29 cellular contexts compared by ENCODE assay signal in the genomic region with DNA sequence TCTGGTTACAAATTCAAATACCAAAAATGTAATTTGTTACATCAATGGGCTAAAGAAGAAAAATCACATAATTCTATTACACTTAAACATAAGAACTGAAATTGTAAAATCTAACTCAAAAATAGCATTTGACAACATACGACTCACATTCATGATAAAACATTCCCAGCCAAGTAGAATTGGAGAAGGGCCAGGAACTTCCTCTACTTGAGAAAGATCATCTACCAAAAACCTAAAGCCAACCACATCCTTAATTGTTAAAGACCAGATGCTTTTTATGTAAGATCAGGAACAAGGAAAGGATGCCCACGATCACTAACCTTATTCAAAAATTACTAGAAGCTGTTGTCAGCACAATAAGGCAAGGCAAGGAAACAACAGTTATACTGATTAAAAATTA.
DNase-seq lines count a peak whose midpoint lies in the region; ATAC-seq, FAIRE-seq and TF ChIP-seq lines count a peak whose summit lies in the region.
"Had no signal": no experiment of that assay in that cellular context is flagged by ENCODE, and none has a peak within 500 bp of the region (broad histone marks: within the 10 kb centered on the region; RNA-seq: fewer than 3 reads in every experiment).

No MANE protein-coding gene starts in this region.

- H3K4me3 ChIP-seq in astrocyte of the spinal cord (ENCODE audit: low read depth, low read length), result no peak overlapping the region
- H3K4me3 ChIP-seq: ascending aorta, esophagus muscularis mucosa, gastrocnemius medialis, GM23248, hepatocyte had no signal

- TF ChIP-seq CTCF in astrocyte of the spinal cord (IDR thresholded peaks at IDR 0.05; ENCODE audit: low read depth, low read length), result no peak

- TF ChIP-seq POLR2A in H54 (IDR thresholded peaks at IDR 0.05; ENCODE audit: low read depth, low read length), result no peak
- TF ChIP-seq POLR2A in GM12891 (IDR thresholded peaks at IDR 0.05; ENCODE audit: low read depth, low read length), result no peak

- DNase-seq in H54 (ENCODE audit: insufficient read length, low spot score) (no peak), M059J (ENCODE audit: low read depth) (peak; percentile 25), astrocyte of the spinal cord (ENCODE audit: low read depth, low spot score) (peak; percentile 41), myocyte (ENCODE audit: low read depth) (peak; percentile 31), GM12891 (ENCODE audit: insufficient read length, low spot score) (no peak), iPS-NIHi11 (ENCODE audit: low spot score) (no peak)
- DNase-seq: activated CD4-positive, alpha-beta T cell treated with anti-CD3 and anti-CD28 coated beads, Interleukin-2, amount 10 ng/mL, durations not matched to agents 24 days and 14 days; activated CD8-positive, alpha-beta memory T cell treated with anti-CD3 and anti-CD28 coated beads for 24 hours; activated effector memory CD4-positive, alpha-beta T cell treated with anti-CD3 and anti-CD28 coated beads, Interleukin-2, amount 50 U/mL, for 16 hours; activated naive CD8-positive, alpha-beta T cell treated with anti-CD3 and anti-CD28 coated beads, Interleukin-2, amount 10 ng/mL, durations not matched to agents 7 days and 5 days; activated T-cell treated with anti-CD3 and anti-CD28 coated beads for 4 hours; dermis blood vessel endothelial cell; gastrocnemius medialis; GF-D8; GM23248; left cardiac atrium; mammary epithelial cell; NCI-H1105 treated with DMSO at 0.1 percent for 48 hours; NCI-H1930; NCI-H69; nephron progenitor cell; substantia nigra; T1000 had no signal

- in situ Hi-C loops in astrocyte of the spinal cord (cut with HindIII; ENCODE audit: low sequenced_read_pairs), result no loop called here

- no peak for ATAC-seq in GM18909 (IDR thresholded peaks at IDR 0.05; ENCODE audit: poor library complexity, unreplicated experiment)
- ATAC-seq: gastrocnemius medialis; left cardiac atrium; stimulated activated memory B cell treated with anti-CD40 and anti-IgM and Interleukin-4, amounts not matched to agents 10 μg/mL and 1 μg/mL and 100 μg/mL, for 72 hours had no signal

- FAIRE-seq in H54 (lab: Jason Lieb, UNC) (peak; percentile 60), GM12891 (lab: Jason Lieb, UNC) (no peak)
- FAIRE-seq: endometrium had no signal

TF ChIP-seq in GM12891, 5 proteins besides CTCF, POLR2A, EP300 and RAD21:
- TF ChIP-seq POLR2AphosphoS5 (IDR thresholded peaks at IDR 0.05; ENCODE audit: low read depth, low read length) (no peak), TAF1 (IDR thresholded peaks at IDR 0.05; ENCODE audit: low read depth, low read length) (no peak), SPI1 (IDR thresholded peaks at IDR 0.05; ENCODE audit: low read depth, low read length) (no peak), POU2F2 (IDR thresholded peaks at IDR 0.05; ENCODE audit: low read depth, low read length) (no peak), PAX5 (IDR thresholded peaks at IDR 0.05; ENCODE audit: insufficient read depth, low read length, severe bottlenecking) (no peak)
TF ChIP-seq in GM12891: peak in this region for 0.

Comparison
In these comparisons a context has a peak if more than half of its experiments do, and no peak if none do; other contexts are left out.
1. DNase-seq: peak in M059J (single experiment), astrocyte of the spinal cord (single experiment) and myocyte (single experiment); none in H54 (single experiment), GM12891 (single experiment) and iPS-NIHi11 (single experiment).